In genomic region chr14:92695562-92695961, GRCh38 we compare ENCODE assay signal across 23 cellular contexts.
"Had no signal": no experiment of that assay in that cellular context is flagged by ENCODE, and none has a peak within 500 bp of the region (broad histone marks: within the 10 kb centered on the region; RNA-seq: fewer than 3 reads in every experiment).

No MANE protein-coding gene starts in this region.

- H3K27ac ChIP-seq: WERI-Rb-1 had no signal

- H3K27ac Mint-ChIP-seq: activated CD4-positive, alpha-beta memory T cell treated with anti-CD3 and anti-CD28 coated beads for 36 hours; activated naive CD8-positive, alpha-beta T cell; activated T-helper 2 cell treated with anti-CD3 and anti-CD28 coated beads, Interferon-gamma antibody, Interleukin-2, Interleukin-4, amounts not matched to agents 10 μg/mL and 5 μg/mL and 100 μg/mL, durations not matched to agents 14 hours and 24 hours and 36 hours; brain had no signal

- H3K27me3 Mint-ChIP-seq: activated naive CD8-positive, alpha-beta T cell had no signal

- ATAC-seq: activated CD4-positive, CD25-positive, alpha-beta regulatory T cell treated with anti-CD3 and anti-CD28 coated beads, Interleukin-2, amount 50 U/mL, for 24 hours had no signal

- H3K36me3 Mint-ChIP-seq: activated CD4-positive, alpha-beta memory T cell treated with anti-CD3 and anti-CD28 coated beads for 36 hours; activated naive CD8-positive, alpha-beta T cell; brain had no signal

- H3K36me3 ChIP-seq: WERI-Rb-1 had no signal

- H3K9me3 Mint-ChIP-seq: activated CD4-positive, alpha-beta memory T cell treated with anti-CD3 and anti-CD28 coated beads for 36 hours; activated T-helper 2 cell treated with anti-CD3 and anti-CD28 coated beads, Interferon-gamma antibody, Interleukin-2, Interleukin-4, amounts not matched to agents 10 μg/mL and 5 μg/mL and 100 μg/mL, durations not matched to agents 14 hours and 24 hours and 36 hours had no signal

- DNase-seq: activated CD4-positive, alpha-beta memory T cell treated with anti-CD3 and anti-CD28 coated beads for 36 hours; activated CD4-positive, alpha-beta T cell treated with anti-CD3 and anti-CD28 coated beads for 48 hours; activated CD8-positive, alpha-beta memory T cell treated with anti-CD3 and anti-CD28 coated beads for 24 hours; activated gamma-delta T cell treated with Interleukin-2 at 50 U/mL for 16 hours; activated T-cell treated with anti-CD3 and anti-CD28 coated beads, Interleukin-2, amount 50 U/mL, for 48 hours; amygdala; Karpas-422; MM.1S; NCI-H1105; NCI-H1436; NCI-H1694 treated with DMSO at 0.1 percent for 48 hours; NCI-H2029 treated with DMSO at 0.1 percent for 48 hours; NCI-H345; NCI-H510A; NCI-H526 treated with DMSO at 0.1 percent for 48 hours; NCI-H82; SIG-M5; WERI-Rb-1 had no signal

- FAIRE-seq: astrocyte had no signal

- H3K4me3 Mint-ChIP-seq: activated CD4-positive, alpha-beta memory T cell treated with anti-CD3 and anti-CD28 coated beads for 36 hours; activated naive CD8-positive, alpha-beta T cell; brain had no signal
